ENCODE assay signal across 22 cellular contexts in the genomic region with DNA sequence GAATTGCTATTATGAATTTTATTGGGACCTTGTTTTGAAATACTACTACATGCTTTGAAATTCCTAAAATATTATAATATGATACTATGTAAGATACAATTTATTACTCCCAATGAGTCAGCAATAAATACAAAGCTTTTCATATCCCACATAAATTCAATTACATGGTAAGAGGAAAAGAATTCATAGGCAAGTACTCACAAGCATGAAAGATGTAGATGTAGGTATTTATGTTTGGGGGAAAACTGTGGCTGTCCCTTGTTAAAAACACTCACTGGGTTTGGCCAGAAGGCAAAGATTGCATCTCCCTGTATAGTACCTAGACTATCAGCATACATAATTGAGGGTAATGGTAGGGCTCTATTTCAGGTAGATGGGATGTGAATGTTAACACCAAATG.
"Had no signal": no experiment of that assay in that cellular context is flagged by ENCODE, and none has a peak within 500 bp of the region (broad histone marks: within the 10 kb centered on the region; RNA-seq: fewer than 3 reads in every experiment).

No MANE protein-coding gene starts in this region.

- ATAC-seq: activated CD4-positive, alpha-beta T cell treated with anti-CD3 and anti-CD28 coated beads for 36 hours; activated T-cell treated with anti-CD3 and anti-CD28 coated beads, Interleukin-2, amount 50 U/mL, for 4 hours; left ventricle myocardium superior; natural killer cell had no signal

- H3K79me2 ChIP-seq: hepatocyte had no signal

- H3K4me2 ChIP-seq: hepatocyte had no signal

- DNase-seq: activated B cell treated with CpG ODN at 0.5 μM for 24 hours; activated CD4-positive, alpha-beta T cell treated with anti-CD3 and anti-CD28 coated beads for 36 hours; activated CD4-positive, alpha-beta T cell treated with anti-CD3 and anti-CD28 coated beads, Interleukin-2, amount 50 U/mL, for 4 hours; activated CD8-positive, alpha-beta memory T cell treated with anti-CD3 and anti-CD28 coated beads, Interleukin-2, amount 50 U/mL, for 48 hours; activated naive CD4-positive, alpha-beta T cell treated with Interleukin-2 at 50 U/mL for 16 hours; activated naive CD8-positive, alpha-beta T cell treated with anti-CD3 and anti-CD28 coated beads for 36 hours; activated T-cell treated with anti-CD3 and anti-CD28 coated beads, Interleukin-2, amount 50 U/mL, for 4 hours; amniotic stem cell; glutamatergic neuron; left ventricle myocardium superior; midbrain; natural killer cell; sigmoid colon; spleen; stimulated activated CD4-positive, alpha-beta T cell treated with anti-CD3 and anti-CD28 coated beads, Interleukin-4, amount 100 ng/mL, for 1 hour; stimulated activated naive CD4-positive, alpha-beta T cell; T1000; testis; trophoblast cell; uterus had no signal

- H3K4me1 ChIP-seq: sigmoid colon, spleen, testis, uterus had no signal

- H2AFZ ChIP-seq: hepatocyte had no signal

- H3K36me3 ChIP-seq: sigmoid colon, uterus had no signal

- H3K9me3 ChIP-seq: testis, uterus had no signal

- H3K4me3 ChIP-seq: hepatocyte, sigmoid colon, spleen, testis, uterus had no signal

- FAIRE-seq: frontal cortex had no signal

- H3K27me3 ChIP-seq: hepatocyte, sigmoid colon, spleen, testis, uterus had no signal

- H3K27ac ChIP-seq: hepatocyte, sigmoid colon, spleen, testis, uterus had no signal
